ENCODE assay signal across 8 cellular contexts in genomic region chr10:17655567-17656146, GRCh38. TPM values are rescaled to one million over a fixed set of nuclear protein-coding genes. Genes with fewer than 3 reads are reported as not detected.
A peak's percentile ranks its signal among the peaks of the same experiment; 100 is the strongest.
DNase-seq lines count a peak whose midpoint lies in the region; ATAC-seq and TF ChIP-seq lines count a peak whose summit lies in the region.

No MANE protein-coding gene starts in this region.

- no peak for TF ChIP-seq CTCF in GM06990 (IDR thresholded peaks at IDR 0.05; ENCODE audit: insufficient read depth, low read length, poor library complexity, severe bottlenecking)

- H3K27me3 ChIP-seq in GM06990 (replicated peaks; ENCODE audit: control insufficient read depth, insufficient read depth, low read length): no peaks in the 10 kb centered on the region

- no peaks in the 10 kb centered on the region for H3K36me3 ChIP-seq in GM06990 (ENCODE audit: control insufficient read depth, insufficient read depth, low read length)

- ATAC-seq in GM21390 (IDR thresholded peaks at IDR 0.05; ENCODE audit: unreplicated experiment) (peak; percentile 89), HG03558 (IDR thresholded peaks at IDR 0.05; ENCODE audit: extremely low read depth, unreplicated experiment) (peak; percentile 68)

- H3K4me3 ChIP-seq in GM06990 (replicated peaks; ENCODE audit: low read depth, low read length): no peak overlapping the region; the same call in none of the 2 replicates

- DNase-seq in GM06990 (ENCODE audit: extremely low read depth, insufficient read length) (peak; percentile 67), dermis blood vessel endothelial cell (peak; percentile 50), hepatic stellate cell (ENCODE audit: low spot score) (no peak), KG1 (lab: John Stamatoyannopoulos, UW) (no peak), retina (no peak)
- no peak for DNase-seq in activated CD8-positive, alpha-beta memory T cell treated with anti-CD3 and anti-CD28 coated beads, Interleukin-2, amount 50 U/mL, for 4 hours

RNA-seq across cellular contexts. Expression of gene STAM, which starts 11.7 kb away (rescaled TPM):
- 12.9 and 22.4 TPM in 2 replicates for total RNA-seq in dermis blood vessel endothelial cell

RNA-seq across cellular contexts. Expression of gene HACD1, which starts 38.5 kb away (rescaled TPM):
- total RNA-seq in dermis blood vessel endothelial cell: 15.5 and 27.9 TPM in 2 replicates

Comparison
In these comparisons a context has a peak if more than half of its experiments do, and no peak if none do; other contexts are left out.
1. DNase-seq: peak in GM06990 (single experiment) and dermis blood vessel endothelial cell (single experiment); none in hepatic stellate cell (single experiment), KG1 (single experiment), activated CD8-positive, alpha-beta memory T cell treated with anti-CD3 and anti-CD28 coated beads, Interleukin-2, amount 50 U/mL, for 4 hours (single experiment) and retina (single experiment).